ENCODE assay signal across 9 cellular contexts in the genomic region with DNA sequence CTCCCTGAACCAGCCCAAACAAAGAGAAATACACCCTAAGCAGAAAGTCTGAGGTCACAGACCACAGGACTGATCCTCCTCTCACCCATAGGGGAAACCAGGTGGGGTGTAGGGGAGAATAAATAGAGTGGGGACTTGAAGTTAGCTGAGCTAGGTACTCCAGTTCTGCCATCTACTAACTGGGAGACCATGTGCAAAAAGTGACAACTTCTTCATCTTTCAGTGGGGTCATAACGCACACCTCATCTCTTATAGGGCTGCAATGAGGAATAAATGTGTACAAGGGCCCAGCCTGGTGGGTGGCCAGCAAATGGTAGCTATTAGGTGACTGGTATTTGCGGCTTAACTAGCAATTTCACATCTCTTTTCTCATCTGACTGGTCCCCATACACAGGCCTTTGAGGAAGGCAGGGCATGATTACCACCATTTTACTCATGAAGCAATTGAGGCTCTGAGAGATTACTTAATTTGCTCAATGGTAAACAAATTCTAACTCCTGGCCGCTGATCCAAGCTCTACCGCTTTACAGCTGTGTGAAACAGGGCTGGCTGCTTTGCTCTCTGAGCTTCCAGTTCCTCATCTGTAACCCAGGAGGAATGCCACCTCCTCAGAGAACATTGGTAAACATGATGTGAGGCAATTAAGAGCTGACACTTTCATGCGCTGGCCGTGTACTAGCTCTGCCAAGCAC. TPM values are rescaled to one million over a fixed set of nuclear protein-coding genes. Genes with fewer than 3 reads are reported as not detected.
DNase-seq lines count a peak whose midpoint lies in the region; ATAC-seq, FAIRE-seq and TF ChIP-seq lines count a peak whose summit lies in the region.
"Had no signal": no experiment of that assay in that cellular context is flagged by ENCODE, and none has a peak within 500 bp of the region (broad histone marks: within the 10 kb centered on the region; RNA-seq: fewer than 3 reads in every experiment).

No MANE protein-coding gene starts in this region.

- intact Hi-C loops in activated T-helper 1 cell treated with anti-CD3 and anti-CD28 coated beads, Interleukin-12 subunit alpha, Interleukin-12 subunit beta, Interleukin-2, Interleukin-4 antibody, amounts not matched to agents 30 ng/mL and 10 ng/mL and 1 ng/mL, durations not matched to agents 14 hours and 24 hours and 36 hours (cut with micrococcal nuclease), result loop anchor here (5.0 kb wide), 1 partner anchor 77 kb away; a partner anchor contains a TSS
- intact Hi-C loops in left colon (cut with DNase I, micrococcal nuclease), result no loop called here

- H3K4me3 Mint-ChIP-seq in activated T-helper 1 cell treated with anti-CD3 and anti-CD28 coated beads, Interleukin-12 subunit alpha, Interleukin-12 subunit beta, Interleukin-2, Interleukin-4 antibody, amounts not matched to agents 30 ng/mL and 10 ng/mL and 1 ng/mL, durations not matched to agents 14 hours and 24 hours and 36 hours, result peak overlapping the region; percentile 50

- peaks cover 87% of the 10 kb centered on the region for H3K79me2 ChIP-seq in DND-41 (ENCODE audit: insufficient read depth, low read length)

- no peaks in the 10 kb centered on the region for H3K27me3 Mint-ChIP-seq in activated T-helper 1 cell treated with anti-CD3 and anti-CD28 coated beads, Interleukin-12 subunit alpha, Interleukin-12 subunit beta, Interleukin-2, Interleukin-4 antibody, amounts not matched to agents 30 ng/mL and 10 ng/mL and 1 ng/mL, durations not matched to agents 14 hours and 24 hours and 36 hours (ENCODE audit: insufficient read depth)

- peak; percentile 40 for FAIRE-seq in urothelium cell line (lab: Jason Lieb, UNC)
- FAIRE-seq: endothelial cell of umbilical vein had no signal

- peaks cover 50% of the 10 kb centered on the region for H3K36me3 ChIP-seq in DND-41 (ENCODE audit: insufficient read depth, low read length)

- H2AFZ ChIP-seq in DND-41 (ENCODE audit: low read depth, low read length), result no peak overlapping the region

- TF ChIP-seq CTCF in DND-41 (IDR thresholded peaks at IDR 0.05; ENCODE audit: borderline replicate concordance, extremely low read depth, low read length, poor library complexity, severe bottlenecking), result peak; percentile 7

- peaks cover 8% of the 10 kb centered on the region; the same call in 1 of the 2 replicates for H4K20me1 ChIP-seq in DND-41 (ENCODE audit: insufficient read depth, low read length)

- H3K4me1 Mint-ChIP-seq in activated T-helper 1 cell treated with anti-CD3 and anti-CD28 coated beads, Interleukin-12 subunit alpha, Interleukin-12 subunit beta, Interleukin-2, Interleukin-4 antibody, amounts not matched to agents 30 ng/mL and 10 ng/mL and 1 ng/mL, durations not matched to agents 14 hours and 24 hours and 36 hours (ENCODE audit: low read depth), result peaks cover 91% of the 10 kb centered on the region

- H3K9me3 Mint-ChIP-seq in activated T-helper 1 cell treated with anti-CD3 and anti-CD28 coated beads, Interleukin-12 subunit alpha, Interleukin-12 subunit beta, Interleukin-2, Interleukin-4 antibody, amounts not matched to agents 30 ng/mL and 10 ng/mL and 1 ng/mL, durations not matched to agents 14 hours and 24 hours and 36 hours, result no peaks in the 10 kb centered on the region

- peak overlapping the region; percentile 81 for H3K27ac Mint-ChIP-seq in activated T-helper 1 cell treated with anti-CD3 and anti-CD28 coated beads, Interleukin-12 subunit alpha, Interleukin-12 subunit beta, Interleukin-2, Interleukin-4 antibody, amounts not matched to agents 30 ng/mL and 10 ng/mL and 1 ng/mL, durations not matched to agents 14 hours and 24 hours and 36 hours

- H3K4me3 ChIP-seq in DND-41 (ENCODE audit: low read depth in 1 of 2, low read length in 2 of 2), result no peak overlapping the region

- H3K36me3 Mint-ChIP-seq in activated T-helper 1 cell treated with anti-CD3 and anti-CD28 coated beads, Interleukin-12 subunit alpha, Interleukin-12 subunit beta, Interleukin-2, Interleukin-4 antibody, amounts not matched to agents 30 ng/mL and 10 ng/mL and 1 ng/mL, durations not matched to agents 14 hours and 24 hours and 36 hours (ENCODE audit: low read depth), result peaks cover 12% of the 10 kb centered on the region

- H3K4me1 ChIP-seq in DND-41 (ENCODE audit: insufficient read depth, low read length), result peaks cover 98% of the 10 kb centered on the region

- no peaks in the 10 kb centered on the region for H3K9me3 ChIP-seq in DND-41 (ENCODE audit: insufficient read depth, low read length, severe bottlenecking)

- H3K27me3 ChIP-seq in DND-41 (ENCODE audit: insufficient read depth, low read length, poor library complexity), result no peaks in the 10 kb centered on the region

- H3K27ac ChIP-seq in DND-41 (ENCODE audit: low read length), result peak overlapping the region; percentile 89

- DNase-seq in DND-41, result peak; percentile 59
- DNase-seq in activated T-helper 1 cell treated with anti-CD3 and anti-CD28 coated beads, Interleukin-12 subunit alpha, Interleukin-12 subunit beta, Interleukin-2, Interleukin-4 antibody, amounts not matched to agents 30 ng/mL and 10 ng/mL and 1 ng/mL, durations not matched to agents 14 hours and 24 hours and 36 hours (ENCODE audit: low spot score), result no peak
- peak; percentile 64 to 80 for DNase-seq in left colon
- no peak for DNase-seq in urothelium cell line (ENCODE audit: low spot score)
- no peak for DNase-seq in hepatic stellate cell (ENCODE audit: low spot score)
- no peak for DNase-seq in NCI-H1694 treated with DMSO at 0.1 percent for 48 hours (lab: John Stamatoyannopoulos, UW)

- peak overlapping the region; percentile 28 for H3K4me2 ChIP-seq in DND-41 (ENCODE audit: insufficient read depth, low read length)

- H3K9ac ChIP-seq in DND-41 (ENCODE audit: low read depth, low read length), result peak overlapping the region; percentile 25; the same call in 1 of the 2 replicates

- ATAC-seq in DND-41 (ENCODE audit: insufficient read depth, low read depth) (peak; percentile 38), HG02759 (IDR thresholded peaks at IDR 0.05; ENCODE audit: unreplicated experiment) (peak; percentile 42), left colon (peak; percentile 71), GM18867 (IDR thresholded peaks at IDR 0.05; ENCODE audit: unreplicated experiment) (no peak)

RNA-seq across cellular contexts. Expression of a gene that starts 16.6 kb away (rescaled TPM):
- total RNA-seq in activated T-helper 1 cell treated with anti-CD3 and anti-CD28 coated beads, Interleukin-12 subunit alpha, Interleukin-12 subunit beta, Interleukin-2, Interleukin-4 antibody, amounts not matched to agents 30 ng/mL and 10 ng/mL and 1 ng/mL, durations not matched to agents 14 hours and 24 hours and 36 hours, result 17.3 and 24.9 TPM in 2 replicates
- total RNA-seq in left colon, result 10 to 100 TPM; 32.0 to 41.2 TPM

RNA-seq across cellular contexts. Expression of a gene that starts 20.8 kb away (rescaled TPM):
- 5.6 and 8.8 TPM in 2 replicates for total RNA-seq in activated T-helper 1 cell treated with anti-CD3 and anti-CD28 coated beads, Interleukin-12 subunit alpha, Interleukin-12 subunit beta, Interleukin-2, Interleukin-4 antibody, amounts not matched to agents 30 ng/mL and 10 ng/mL and 1 ng/mL, durations not matched to agents 14 hours and 24 hours and 36 hours
- total RNA-seq in left colon, result 1 to 10 TPM; 3.7 to 4.2 TPM

RNA-seq across cellular contexts. Expression of a gene that starts 43.5 kb away (rescaled TPM):
- total RNA-seq in activated T-helper 1 cell treated with anti-CD3 and anti-CD28 coated beads, Interleukin-12 subunit alpha, Interleukin-12 subunit beta, Interleukin-2, Interleukin-4 antibody, amounts not matched to agents 30 ng/mL and 10 ng/mL and 1 ng/mL, durations not matched to agents 14 hours and 24 hours and 36 hours, result 76.7 and 78.3 TPM in 2 replicates
- total RNA-seq in left colon, result under 1 TPM in 1 of 2 donors, not detected in 1; 0.20 TPM
- total RNA-seq: endothelial cell of umbilical vein had no signal

RNA-seq across cellular contexts. Expression of a gene that starts 46.6 kb away (rescaled TPM):
- total RNA-seq in activated T-helper 1 cell treated with anti-CD3 and anti-CD28 coated beads, Interleukin-12 subunit alpha, Interleukin-12 subunit beta, Interleukin-2, Interleukin-4 antibody, amounts not matched to agents 30 ng/mL and 10 ng/mL and 1 ng/mL, durations not matched to agents 14 hours and 24 hours and 36 hours, result 308 and 310 TPM in 2 replicates
- total RNA-seq in left colon, result 100 to 1,000 TPM; 134 to 146 TPM

RNA-seq across cellular contexts. Expression of a gene that starts 46.7 kb away (rescaled TPM):
- total RNA-seq in activated T-helper 1 cell treated with anti-CD3 and anti-CD28 coated beads, Interleukin-12 subunit alpha, Interleukin-12 subunit beta, Interleukin-2, Interleukin-4 antibody, amounts not matched to agents 30 ng/mL and 10 ng/mL and 1 ng/mL, durations not matched to agents 14 hours and 24 hours and 36 hours, result 2.4 and 3.0 TPM in 2 replicates
- 1 to 10 TPM; 1.6 to 2.3 TPM for total RNA-seq in left colon

Comparison
In these comparisons a context has a peak if more than half of its experiments do, and no peak if none do; other contexts are left out.
1. DNase-seq: peak in DND-41 (single experiment) and left colon (2 of 2); none in activated T-helper 1 cell treated with anti-CD3 and anti-CD28 coated beads, Interleukin-12 subunit alpha, Interleukin-12 subunit beta, Interleukin-2, Interleukin-4 antibody, amounts not matched to agents 30 ng/mL and 10 ng/mL and 1 ng/mL, durations not matched to agents 14 hours and 24 hours and 36 hours (single experiment), urothelium cell line (single experiment), hepatic stellate cell (single experiment) and NCI-H1694 treated with DMSO at 0.1 percent for 48 hours (single experiment).
2. RNA of a gene that starts 43.5 kb away (total RNA-seq): 76.7 to 78.3 TPM in activated T-helper 1 cell treated with anti-CD3 and anti-CD28 coated beads, Interleukin-12 subunit alpha, Interleukin-12 subunit beta, Interleukin-2, Interleukin-4 antibody, amounts not matched to agents 30 ng/mL and 10 ng/mL and 1 ng/mL, durations not matched to agents 14 hours and 24 hours and 36 hours; 0.20 TPM in left colon; every median in the first group is over 10 times any median in the second.